8 cellular contexts compared by ENCODE assay signal in the genomic region with DNA sequence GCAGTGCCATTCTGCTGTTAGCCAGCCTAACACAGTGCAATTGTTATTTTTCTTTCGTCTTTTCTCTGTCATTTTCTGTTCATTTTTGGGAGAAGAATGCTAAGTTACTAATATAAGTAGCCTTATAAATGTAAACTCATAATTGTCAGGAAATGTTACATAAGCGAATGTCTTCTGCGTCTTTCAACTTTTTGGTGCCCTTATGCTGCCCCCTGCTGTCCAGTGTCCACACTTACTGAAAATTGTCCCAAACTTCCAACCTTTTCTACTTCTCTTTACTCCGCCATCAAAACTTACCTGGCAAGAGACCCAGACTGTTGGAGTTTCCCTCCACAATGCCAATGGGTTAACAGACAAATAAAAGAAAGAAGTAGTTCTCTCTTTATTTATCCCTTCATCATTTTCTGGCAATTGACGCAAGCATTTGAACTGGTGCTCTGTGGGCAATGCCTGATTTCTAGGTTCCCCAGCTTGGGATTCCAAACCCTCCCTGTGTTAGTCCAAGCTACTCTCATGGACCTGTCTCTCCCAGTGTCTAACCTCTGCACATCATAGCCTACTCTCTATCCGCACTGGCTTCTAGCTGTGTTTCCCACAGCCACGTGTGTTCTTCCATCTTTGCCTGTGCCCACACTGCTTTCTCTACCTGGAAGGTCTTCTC. TPM values are rescaled to one million over a fixed set of nuclear protein-coding genes. Genes with fewer than 3 reads are reported as not detected.
DNase-seq lines count a peak whose midpoint lies in the region; ATAC-seq and TF ChIP-seq lines count a peak whose summit lies in the region.

No MANE protein-coding gene starts in this region.

- intact Hi-C loops in activated CD4-positive, alpha-beta memory T cell treated with anti-CD3 and anti-CD28 coated beads for 36 hours (cut with micrococcal nuclease), result loop anchor here (1.0 to 5.0 kb wide), 6 partner anchors 9 to 177 kb away; no protein-coding TSS in a partner anchor
- intact Hi-C loops in dorsolateral prefrontal cortex (cut with DNase I), result loop anchor here (1.0 to 5.0 kb wide), 4 partner anchors 9 to 177 kb away; partner anchors contain the start of gene EPC1 (in 1 of the 2)

- no peaks in the 10 kb centered on the region for H3K27me3 Mint-ChIP-seq in activated CD4-positive, alpha-beta memory T cell treated with anti-CD3 and anti-CD28 coated beads for 36 hours

- POLR2A ChIA-PET in AG04450 (lab: Yijun Ruan, JAX), result no interaction called here
- POLR2A ChIA-PET in activated CD4-positive, alpha-beta memory T cell treated with anti-CD3 and anti-CD28 coated beads for 36 hours (lab: Charles Lee), result interaction anchor here (1.2 kb wide), 1 partner anchor 16 kb away, joined by 3 read pairs; no protein-coding TSS in a partner anchor

- peak overlapping the region; percentile 39 for H3K4me3 Mint-ChIP-seq in activated CD4-positive, alpha-beta memory T cell treated with anti-CD3 and anti-CD28 coated beads for 36 hours

- DNase-seq in AG04450 (ENCODE audit: low read depth, low spot score) (peak; percentile 38), NCI-H226 (peak; percentile 3), dorsolateral prefrontal cortex (peak in 9 of 10 donors; percentile 39 to 69 (median 60)), medulla oblongata (ENCODE audit: extremely low spot score) (peak; percentile 93)
- DNase-seq in activated CD4-positive, alpha-beta memory T cell treated with anti-CD3 and anti-CD28 coated beads for 36 hours, result peak; percentile 83
- DNase-seq in stimulated activated CD8-positive, alpha-beta memory T cell treated with anti-CD3 and anti-CD28 coated beads, Interleukin-15, amount 100 ng/mL, for 1 hour (ENCODE audit: low read depth), result peak; percentile 62

- no peaks in the 10 kb centered on the region for H3K9me3 Mint-ChIP-seq in activated CD4-positive, alpha-beta memory T cell treated with anti-CD3 and anti-CD28 coated beads for 36 hours

- peak overlapping the region; percentile 42 for H3K27ac Mint-ChIP-seq in activated CD4-positive, alpha-beta memory T cell treated with anti-CD3 and anti-CD28 coated beads for 36 hours

- peak; percentile 76 for TF ChIP-seq CTCF in AG04450 (IDR thresholded peaks at IDR 0.05; ENCODE audit: low read depth, low read length)
- TF ChIP-seq CTCF in dorsolateral prefrontal cortex (IDR thresholded peaks at IDR 0.05 in 54 of 56, conservative IDR thresholded peaks at IDR 0.05 in 2 of 56; ENCODE audit: low read depth in 1 of 56, partially characterized antibody in 56 of 56), result peak; percentile 78 to 98 (median 88)

- H3K27ac ChIP-seq in AG04450 (ENCODE audit: low read depth, low read length) (no peak overlapping the region), dorsolateral prefrontal cortex (peak overlapping the region in 42 of 59 donors; percentile 1 to 80 (median 48))

- ATAC-seq in GM18502 (IDR thresholded peaks at IDR 0.05; ENCODE audit: poor library complexity, unreplicated experiment) (peak; percentile 65), HG02763 (IDR thresholded peaks at IDR 0.05; ENCODE audit: unreplicated experiment) (no peak)

- H3K4me1 Mint-ChIP-seq in activated CD4-positive, alpha-beta memory T cell treated with anti-CD3 and anti-CD28 coated beads for 36 hours (ENCODE audit: low read depth), result peaks cover 64% of the 10 kb centered on the region

- H3K4me3 ChIP-seq in AG04450 (ENCODE audit: low read depth, low read length) (no peak overlapping the region), dorsolateral prefrontal cortex (peak overlapping the region in 44 of 59 donors; percentile 2 to 52 (median 28))

- no peaks in the 10 kb centered on the region for H3K9me3 ChIP-seq in AG04450 (ENCODE audit: control insufficient read depth, insufficient read depth, low read length)

- CTCF ChIA-PET in AG04450 (lab: Charles Lee), result interaction anchor here (0.7 to 3.7 kb wide), 6 partner anchors 8 to 177 kb away, joined by 3 to 20 read pairs (median 8); no protein-coding TSS in a partner anchor
- CTCF ChIA-PET in activated CD4-positive, alpha-beta memory T cell treated with anti-CD3 and anti-CD28 coated beads for 36 hours (lab: Charles Lee), result interaction anchor here (0.6 to 5.4 kb wide), 17 partner anchors 8 to 766 kb away, joined by 3 to 40 read pairs (median 6); partner anchors contain the start of genes CCDC7 and EPC1

- H3K36me3 Mint-ChIP-seq in activated CD4-positive, alpha-beta memory T cell treated with anti-CD3 and anti-CD28 coated beads for 36 hours, result peaks cover 2% of the 10 kb centered on the region

- no peaks in the 10 kb centered on the region for H3K27me3 ChIP-seq in AG04450 (ENCODE audit: control insufficient read depth, insufficient read depth, low read length)
- no peaks in the 10 kb centered on the region for H3K27me3 ChIP-seq in dorsolateral prefrontal cortex

RNA-seq across cellular contexts. Expression of gene EPC1, which starts 21.0 kb away (rescaled TPM):
- polyA plus RNA-seq in AG04450 (2011; rRNA removed), result 27.3 and 34.1 TPM in 2 replicates
- 58.1 and 74.4 TPM in 2 replicates for polyA minus RNA-seq in AG04450 (2011; rRNA and poly(A)+ RNA removed)
- 10 to 100 TPM; 27.1 to 27.3 TPM for total RNA-seq in activated CD4-positive, alpha-beta memory T cell treated with anti-CD3 and anti-CD28 coated beads for 36 hours
- 10 to 100 TPM; 26.4 to 56.2 (median 40.1) TPM for total RNA-seq in dorsolateral prefrontal cortex

Comparison
In these comparisons a context has a peak if more than half of its experiments do, and no peak if none do; other contexts are left out.
1. DNase-seq: peak in every context shown above with its lines; median percentile 93 in medulla oblongata; 83 in activated CD4-positive, alpha-beta memory T cell treated with anti-CD3 and anti-CD28 coated beads for 36 hours; 62 in stimulated activated CD8-positive, alpha-beta memory T cell treated with anti-CD3 and anti-CD28 coated beads, Interleukin-15, amount 100 ng/mL, for 1 hour; 60 in dorsolateral prefrontal cortex; 38 in AG04450; 3 in NCI-H226.